ENCODE assay signal across 9 cellular contexts in the genomic region with DNA sequence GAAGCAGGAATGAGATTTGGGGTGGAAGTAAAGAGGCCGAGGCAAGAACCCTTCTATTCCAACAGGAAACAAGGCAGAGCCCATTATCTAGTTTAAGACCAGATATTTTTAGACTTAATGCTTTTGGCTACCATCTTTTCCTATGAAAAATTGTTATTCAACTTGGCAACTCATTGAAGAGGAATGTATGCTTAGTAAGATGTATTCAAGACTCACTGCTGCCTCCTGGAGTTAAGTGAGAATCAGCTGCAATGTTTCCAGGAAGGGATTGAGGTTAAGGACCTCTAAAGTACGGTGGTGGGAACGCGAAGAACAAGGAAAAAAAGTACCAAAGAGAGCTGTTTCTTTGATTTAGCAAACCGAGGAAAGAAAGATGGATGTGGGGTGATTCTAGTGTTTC.
DNase-seq lines count a peak whose midpoint lies in the region; ATAC-seq and TF ChIP-seq lines count a peak whose summit lies in the region.
"Had no signal": no experiment of that assay in that cellular context is flagged by ENCODE, and none has a peak within 500 bp of the region (broad histone marks: within the 10 kb centered on the region; RNA-seq: fewer than 3 reads in every experiment).

No MANE protein-coding gene starts in this region.

- H3K27ac Mint-ChIP-seq in CD14-positive monocyte: no peak overlapping the region

- DNase-seq in CD14-positive monocyte (ENCODE audit: low spot score) (no peak), HFF-Myc (ENCODE audit: extremely low read depth, low read depth) (peak; percentile 40), WERI-Rb-1 (no peak), kidney tubule cell (ENCODE audit: low spot score) (peak; percentile 72), caudate nucleus (lab: John Stamatoyannopoulos, UW) (no peak), DMS114 treated with DMSO at 0.1 percent for 48 hours (lab: John Stamatoyannopoulos, UW; ENCODE audit: unreplicated experiment) (no peak)

- H3K4me3 ChIP-seq in HFF-Myc (replicated peaks; ENCODE audit: low read depth, low read length): no peak overlapping the region
- no peak overlapping the region for H3K4me3 ChIP-seq in WERI-Rb-1 (ENCODE audit: low read depth, low read length)

- TF ChIP-seq CTCF in CD14-positive monocyte (IDR thresholded peaks at IDR 0.05) (peak; percentile 44), HFF-Myc (IDR thresholded peaks at IDR 0.05; ENCODE audit: low read depth, low read length, missing control alignments) (peak; percentile 50), WERI-Rb-1 (IDR thresholded peaks at IDR 0.05; ENCODE audit: low read depth, low read length) (peak; percentile 48)

- H3K27me3 Mint-ChIP-seq in CD14-positive monocyte (ENCODE audit: low read depth in 3 of 3): no peaks in the 10 kb centered on the region
- H3K27me3 Mint-ChIP-seq: central memory CD8-positive, alpha-beta T cell had no signal

- H3K9me3 Mint-ChIP-seq in CD14-positive monocyte: no peaks in the 10 kb centered on the region
- H3K9me3 Mint-ChIP-seq: central memory CD8-positive, alpha-beta T cell had no signal

- H3K27me3 ChIP-seq in WERI-Rb-1 (ENCODE audit: insufficient read depth, low read depth, severe bottlenecking): no peaks in the 10 kb centered on the region

- H3K36me3 ChIP-seq in WERI-Rb-1: peaks cover 10% of the 10 kb centered on the region

- H3K36me3 Mint-ChIP-seq in CD14-positive monocyte: peaks cover 16 to 18% of the 10 kb centered on the region in 2 donors

- peaks cover 3% of the 10 kb centered on the region for H3K4me1 Mint-ChIP-seq in CD14-positive monocyte
- H3K4me1 Mint-ChIP-seq: central memory CD8-positive, alpha-beta T cell had no signal

- intact Hi-C loops in CD14-positive monocyte (cut with micrococcal nuclease): no loop called here

- H3K4me3 Mint-ChIP-seq in CD14-positive monocyte: no peak overlapping the region
- H3K4me3 Mint-ChIP-seq: central memory CD8-positive, alpha-beta T cell had no signal

- no peak for ATAC-seq in HG03025 (IDR thresholded peaks at IDR 0.05; ENCODE audit: low FRiP score, unreplicated experiment)
- no peak for ATAC-seq in GM18868 (IDR thresholded peaks at IDR 0.05; ENCODE audit: unreplicated experiment)

- H3K27ac ChIP-seq in WERI-Rb-1: no peak overlapping the region
- no peak overlapping the region for H3K27ac ChIP-seq in caudate nucleus (ENCODE audit: low read depth, low read length)

- no peaks in the 10 kb centered on the region for H3K9me3 ChIP-seq in WERI-Rb-1 (ENCODE audit: severe bottlenecking)

Comparison
In these comparisons a context has a peak if more than half of its experiments do, and no peak if none do; other contexts are left out.
1. DNase-seq: peak in HFF-Myc (single experiment) and kidney tubule cell (single experiment); none in CD14-positive monocyte (single experiment), WERI-Rb-1 (single experiment), caudate nucleus (0 of 61) and DMS114 treated with DMSO at 0.1 percent for 48 hours (single experiment).
2. Peak in every context shown above with its lines, with median percentiles within 50 percentile points of each other: CTCF ChIP-seq.